Comparison of ENCODE assay signal across 17 cellular contexts in genomic region chr12:122749569-122750332, GRCh38. TPM values are rescaled to one million over a fixed set of nuclear protein-coding genes. Genes with fewer than 3 reads are reported as not detected.
A peak's percentile ranks its signal among the peaks of the same experiment; 100 is the strongest.
DNase-seq lines count a peak whose midpoint lies in the region; ATAC-seq and TF ChIP-seq lines count a peak whose summit lies in the region.
"Had no signal": no experiment of that assay in that cellular context is flagged by ENCODE, and none has a peak within 500 bp of the region (broad histone marks: within the 10 kb centered on the region; RNA-seq: fewer than 3 reads in every experiment).

No MANE protein-coding gene starts in this region.

- no peak overlapping the region for H2AK5ac ChIP-seq in neuronal stem cell (ENCODE audit: low read depth, low read length)

- peaks cover 5% of the 10 kb centered on the region for H3K79me1 ChIP-seq in neuronal stem cell (ENCODE audit: low read depth, low read length)

- no peak overlapping the region for H3K4me3 ChIP-seq in neuronal stem cell (ENCODE audit: low read length in 2 of 2)
- H3K4me3 ChIP-seq in hepatocyte, result no peak overlapping the region
- H3K4me3 ChIP-seq: gastroesophageal sphincter, smooth muscle cell, tibial artery had no signal

- peaks cover 18 to 29% (median 25%) of the 10 kb centered on the region in 3 donors for H3K4me1 Mint-ChIP-seq in IgD-negative memory B cell

- H3K18ac ChIP-seq in neuronal stem cell (ENCODE audit: low read length), result no peak overlapping the region

- H3K27me3 ChIP-seq in neuronal stem cell (ENCODE audit: control insufficient read depth in 3 of 3, insufficient read depth in 3 of 3, low read depth in 1 of 3, low read length in 3 of 3), result no peaks in the 10 kb centered on the region
- no peaks in the 10 kb centered on the region for H3K27me3 ChIP-seq in hepatocyte
- H3K27me3 ChIP-seq: gastroesophageal sphincter, tibial artery had no signal

- H3K9ac ChIP-seq in neuronal stem cell (ENCODE audit: low read depth, low read length, poor library complexity), result no peak overlapping the region
- H3K9ac ChIP-seq: KMS-11 had no signal

- H2BK12ac ChIP-seq in neuronal stem cell (ENCODE audit: low read length), result no peak overlapping the region

- H3K27ac ChIP-seq in neuronal stem cell (replicated peaks; ENCODE audit: low read length), result no peak overlapping the region
- no peak overlapping the region for H3K27ac ChIP-seq in hepatocyte
- H3K27ac ChIP-seq: gastroesophageal sphincter, KMS-11, tibial artery had no signal

- no peaks in the 10 kb centered on the region for H3K9me3 ChIP-seq in neuronal stem cell (replicated peaks in 1 of 2; ENCODE audit: control insufficient read depth in 2 of 2, insufficient read depth in 1 of 2, low read depth in 1 of 2, low read length in 2 of 2)
- no peaks in the 10 kb centered on the region for H3K9me3 ChIP-seq in hepatocyte (ENCODE audit: low read depth)
- H3K9me3 ChIP-seq: gastroesophageal sphincter, tibial artery had no signal

- H3K27me3 Mint-ChIP-seq in IgD-negative memory B cell, result peaks cover 2% of the 10 kb centered on the region
- H3K27me3 Mint-ChIP-seq: naive thymus-derived CD8-positive, alpha-beta T cell had no signal

- H2AFZ ChIP-seq in neuronal stem cell (ENCODE audit: low read length) (peak overlapping the region; percentile 79), hepatocyte (no peak overlapping the region)

- H3K23ac ChIP-seq in neuronal stem cell (ENCODE audit: low read depth, low read length, poor library complexity), result no peak overlapping the region

- no peak overlapping the region for H3K4me2 ChIP-seq in neuronal stem cell (ENCODE audit: insufficient read depth, low read length, poor library complexity, severe bottlenecking)
- no peak overlapping the region for H3K4me2 ChIP-seq in hepatocyte
- H3K4me2 ChIP-seq: KMS-11, smooth muscle cell had no signal

- TF ChIP-seq CTCF in GM13976 (IDR thresholded peaks at IDR 0.05; ENCODE audit: borderline replicate concordance, control extremely low read depth, extremely low read depth, insufficient read depth, missing control alignments), result no peak
- no peak for TF ChIP-seq CTCF in hepatocyte (IDR thresholded peaks at IDR 0.05; ENCODE audit: poor library complexity)

- H3K4me3 Mint-ChIP-seq in IgD-negative memory B cell, result peak overlapping the region in 1 of 4 donors; percentile 45

- H3K9me3 Mint-ChIP-seq in IgD-negative memory B cell, result no peaks in the 10 kb centered on the region
- H3K9me3 Mint-ChIP-seq: activated T-cell treated with anti-CD3 and anti-CD28 coated beads, Interleukin-2, amount 50 U/mL, for 72 hours; naive thymus-derived CD8-positive, alpha-beta T cell had no signal

- H3K79me2 ChIP-seq in hepatocyte, result peaks cover 19% of the 10 kb centered on the region

- no peak for ATAC-seq in HG03280 (IDR thresholded peaks at IDR 0.05; ENCODE audit: unreplicated experiment)
- ATAC-seq: activated CD4-positive, CD25-positive, alpha-beta regulatory T cell treated with anti-CD3 and anti-CD28 coated beads, Interleukin-2, amount 50 U/mL, for 24 hours; activated T-cell treated with anti-CD3 and anti-CD28 coated beads, Interleukin-2, amount 50 U/mL, for 72 hours; gastroesophageal sphincter; HCT116; naive thymus-derived CD8-positive, alpha-beta T cell had no signal

- H3K9me2 ChIP-seq in hepatocyte (replicated peaks; ENCODE audit: insufficient read depth), result no peaks in the 10 kb centered on the region

- H4K20me1 ChIP-seq in hepatocyte (ENCODE audit: insufficient read depth, poor library complexity, severe bottlenecking), result no peaks in the 10 kb centered on the region

- H3K4me1 ChIP-seq in neuronal stem cell (ENCODE audit: control insufficient read depth in 2 of 2, insufficient read depth in 1 of 2, low read depth in 1 of 2, low read length in 2 of 2), result peaks cover 7 to 12% of the 10 kb centered on the region in 2 donors
- H3K4me1 ChIP-seq in hepatocyte (ENCODE audit: insufficient read depth), result peaks cover 11% of the 10 kb centered on the region

- H4K91ac ChIP-seq in neuronal stem cell (ENCODE audit: low read depth, low read length, poor library complexity), result no peak overlapping the region

- H4K8ac ChIP-seq in neuronal stem cell (ENCODE audit: low read depth, low read length), result no peak overlapping the region

- H2BK15ac ChIP-seq in neuronal stem cell (ENCODE audit: low read length), result no peak overlapping the region

- in situ Hi-C loops in GM13976 (cut with MboI; ENCODE audit: low sequenced_read_pairs, unreplicated experiment), result loop anchor here (5.0 kb wide), 1 partner anchor 112 kb away; no protein-coding TSS in a partner anchor

- no CpG with 5 or more reads among the region's 6 CpGs for WGBS in neuronal stem cell (ENCODE audit: extremely low coverage in 2 of 2, insufficient read length in 2 of 2, insufficient replicate concordance in 1 of 2), 2 donors
- 85% methylated on average over 6 of the region's 6 CpGs for WGBS in hepatocyte (ENCODE audit: low lambda C conversion rate, missing lambda C conversion rate)

- H2BK120ac ChIP-seq in neuronal stem cell (ENCODE audit: low read depth, low read length), result no peak overlapping the region

- H3K27ac Mint-ChIP-seq in IgD-negative memory B cell, result peak overlapping the region in 2 of 3 donors; percentile 63 to 86
- H3K27ac Mint-ChIP-seq: activated T-cell treated with anti-CD3 and anti-CD28 coated beads, Interleukin-2, amount 50 U/mL, for 72 hours had no signal

- no peak overlapping the region for H3K4ac ChIP-seq in neuronal stem cell (ENCODE audit: low read length)

- H3K14ac ChIP-seq in neuronal stem cell (ENCODE audit: low read length), result no peak overlapping the region

- DNase-seq in NCI-H1436 (lab: John Stamatoyannopoulos, UW) (peak; percentile 12), NCI-H1436 treated with DMSO at 0.1 percent for 48 hours (lab: John Stamatoyannopoulos, UW) (no peak), SW480 (ENCODE audit: low spot score) (peak; percentile 29), neuronal stem cell (ENCODE audit: low spot score) (no peak), GM13976 (ENCODE audit: low spot score) (no peak), hepatocyte (ENCODE audit: low spot score) (no peak)
- DNase-seq: activated T-cell treated with anti-CD3 and anti-CD28 coated beads, Interleukin-2, amount 50 U/mL, for 72 hours; kidney glomerular epithelial cell; naive thymus-derived CD8-positive, alpha-beta T cell had no signal

- H3K36me3 Mint-ChIP-seq in IgD-negative memory B cell, result peaks cover 1% of the 10 kb centered on the region

- no peak overlapping the region for H2BK5ac ChIP-seq in neuronal stem cell (ENCODE audit: low read length)

- peaks cover 6 to 12% of the 10 kb centered on the region in 2 donors for H3K36me3 ChIP-seq in neuronal stem cell (replicated peaks in 1 of 2; ENCODE audit: control insufficient read depth in 2 of 2, insufficient read depth in 2 of 2, low read length in 2 of 2)
- H3K36me3 ChIP-seq in hepatocyte (replicated peaks; ENCODE audit: insufficient read depth, low read depth), result no peaks in the 10 kb centered on the region

RNA-seq across cellular contexts. Expression of gene DENR, which starts 2.9 kb away (rescaled TPM):
- polyA plus RNA-seq in IgD-negative memory B cell, result 68.1 TPM
- 47.2 TPM for polyA plus RNA-seq in neuronal stem cell (2013, experiment 1 of 2)
- polyA plus RNA-seq in neuronal stem cell (2013, experiment 2 of 2), result 49.2 TPM
- total RNA-seq in hepatocyte, result 42.5 and 42.6 TPM in 2 replicates
- 62.8 and 64.8 TPM in 2 replicates for polyA plus RNA-seq in hepatocyte

RNA-seq across cellular contexts. Expression of gene HCAR1, which starts 19.1 kb away (rescaled TPM):
- polyA plus RNA-seq in IgD-negative memory B cell (not detected), hepatocyte (0.19 TPM in 1 of 2 replicates, not detected in the other)
- polyA plus RNA-seq in neuronal stem cell (2013, experiment 1 of 2), result 0.01 TPM
- polyA plus RNA-seq in neuronal stem cell (2013, experiment 2 of 2), result 0.01 TPM
- 0.40 and 0.63 TPM in 2 replicates for total RNA-seq in hepatocyte
- total RNA-seq: naive thymus-derived CD8-positive, alpha-beta T cell; smooth muscle cell had no signal
- polyA plus RNA-seq: naive thymus-derived CD8-positive, alpha-beta T cell; smooth muscle cell had no signal

RNA-seq across cellular contexts. Expression of gene CCDC62, which starts 24.6 kb away (rescaled TPM):
- polyA plus RNA-seq in IgD-negative memory B cell, result 1.3 TPM
- 0.22 TPM for polyA plus RNA-seq in neuronal stem cell (2013, experiment 1 of 2)
- polyA plus RNA-seq in neuronal stem cell (2013, experiment 2 of 2), result 0.22 TPM
- 0.50 and 1.1 TPM in 2 replicates for total RNA-seq in hepatocyte
- polyA plus RNA-seq in hepatocyte, result 0.12 TPM in 2 replicates

RNA-seq across cellular contexts. Expression of gene HCAR3, which starts 33.1 kb away (rescaled TPM):
- polyA plus RNA-seq in IgD-negative memory B cell (not detected), hepatocyte (0.34 and 1.2 TPM in 2 replicates)
- not detected for polyA plus RNA-seq in neuronal stem cell (2013, experiment 1 of 2)
- polyA plus RNA-seq in neuronal stem cell (2013, experiment 2 of 2), result 0.01 TPM
- total RNA-seq in hepatocyte, result 0.12 and 0.30 TPM in 2 replicates
- total RNA-seq: activated T-cell treated with anti-CD3 and anti-CD28 coated beads, Interleukin-2, amount 50 U/mL, for 72 hours; gastroesophageal sphincter; naive thymus-derived CD8-positive, alpha-beta T cell; smooth muscle cell had no signal
- polyA plus RNA-seq: naive thymus-derived CD8-positive, alpha-beta T cell had no signal

RNA-seq across cellular contexts. Expression of gene HCAR2, which starts 46.6 kb away (rescaled TPM):
- polyA plus RNA-seq in IgD-negative memory B cell (not detected), hepatocyte (3.7 and 5.0 TPM in 2 replicates)
- polyA plus RNA-seq in neuronal stem cell (2013, experiment 1 of 2), result not detected
- polyA plus RNA-seq in neuronal stem cell (2013, experiment 2 of 2), result not detected
- total RNA-seq in hepatocyte, result 2.1 and 3.8 TPM in 2 replicates
- total RNA-seq: activated T-cell treated with anti-CD3 and anti-CD28 coated beads, Interleukin-2, amount 50 U/mL, for 72 hours; naive thymus-derived CD8-positive, alpha-beta T cell had no signal
- polyA plus RNA-seq: naive thymus-derived CD8-positive, alpha-beta T cell had no signal

Comparison
In these comparisons a context has a peak if more than half of its experiments do, and no peak if none do; other contexts are left out.
1. DNase-seq: peak in NCI-H1436 (single experiment) and SW480 (single experiment); none in NCI-H1436 treated with DMSO at 0.1 percent for 48 hours (single experiment), neuronal stem cell (single experiment), GM13976 (single experiment) and hepatocyte (single experiment).